Comparison of ENCODE assay signal across 13 cellular contexts in genomic region chr21:26041441-26042180, GRCh38.
DNase-seq lines count a peak whose midpoint lies in the region; FAIRE-seq and TF ChIP-seq lines count a peak whose summit lies in the region.
"Had no signal": no experiment of that assay in that cellular context is flagged by ENCODE, and none has a peak within 500 bp of the region (broad histone marks: within the 10 kb centered on the region; RNA-seq: fewer than 3 reads in every experiment).

No MANE protein-coding gene starts in this region.

- H3K9me3 ChIP-seq in BE2C, result no peaks in the 10 kb centered on the region
- no peaks in the 10 kb centered on the region for H3K9me3 ChIP-seq in CD4-positive, alpha-beta memory T cell (ENCODE audit: control insufficient read depth in 1 of 2, low read length in 2 of 2)
- H3K9me3 ChIP-seq: SJCRH30 had no signal

- H3K36me3 Mint-ChIP-seq in mesothelial cell of epicardium, result peaks cover 33% of the 10 kb centered on the region
- peaks cover 4 to 11% of the 10 kb centered on the region in 2 donors for H3K36me3 Mint-ChIP-seq in CD4-positive, alpha-beta memory T cell

- intact Hi-C loops in CD4-positive, alpha-beta memory T cell (cut with micrococcal nuclease), result no loop called here

- TF ChIP-seq CTCF in BE2C (IDR thresholded peaks at IDR 0.05; ENCODE audit: low read depth, low read length) (no peak), bronchial epithelial cell (IDR thresholded peaks at IDR 0.05; ENCODE audit: insufficient read depth, low read length, severe bottlenecking) (no peak), mesothelial cell of epicardium (IDR thresholded peaks at IDR 0.05; ENCODE audit: unreplicated experiment) (no peak)

- H3K27me3 ChIP-seq in BE2C (no peaks in the 10 kb centered on the region), bronchial epithelial cell (ENCODE audit: control insufficient read depth, insufficient read depth, low read length) (no peaks in the 10 kb centered on the region)
- H3K27me3 ChIP-seq in CD4-positive, alpha-beta memory T cell (ENCODE audit: insufficient read depth, low read length), result no peaks in the 10 kb centered on the region
- H3K27me3 ChIP-seq: SJCRH30 had no signal

- POLR2A ChIA-PET in CD4-positive, alpha-beta memory T cell (lab: Charles Lee; ENCODE audit: partially characterized antibody), result no interaction called here

- CTCF ChIA-PET in CD4-positive, alpha-beta memory T cell (lab: Charles Lee; ENCODE audit: partially characterized antibody), result interaction anchor here (0.6 kb wide), 1 partner anchor 1138 kb away, joined by 3 read pairs; no protein-coding TSS in a partner anchor

- H3K4me1 Mint-ChIP-seq in mesothelial cell of epicardium, result peaks cover 6% of the 10 kb centered on the region
- H3K4me1 Mint-ChIP-seq in CD4-positive, alpha-beta memory T cell, result peaks cover 0 to 4% (median 3%) of the 10 kb centered on the region in 4 donors

- H3K36me3 ChIP-seq in BE2C, result peaks cover 19% of the 10 kb centered on the region
- H3K36me3 ChIP-seq in bronchial epithelial cell (ENCODE audit: control insufficient read depth, insufficient read depth, low read length), result peaks cover 1% of the 10 kb centered on the region
- H3K36me3 ChIP-seq in CD4-positive, alpha-beta memory T cell (ENCODE audit: insufficient read depth, low read length), result no peaks in the 10 kb centered on the region

- H3K27me3 Mint-ChIP-seq in mesothelial cell of epicardium (ENCODE audit: low read depth), result no peaks in the 10 kb centered on the region
- no peaks in the 10 kb centered on the region for H3K27me3 Mint-ChIP-seq in CD4-positive, alpha-beta memory T cell
- H3K27me3 Mint-ChIP-seq: naive thymus-derived CD4-positive, alpha-beta T cell; stimulated activated naive CD8-positive, alpha-beta T cell treated with anti-CD3 and anti-CD28 coated beads, Interleukin-15, amount 100 ng/mL, for 72 hours had no signal

- H3K27ac Mint-ChIP-seq in mesothelial cell of epicardium, result peak overlapping the region; percentile 30
- no peak overlapping the region for H3K27ac Mint-ChIP-seq in CD4-positive, alpha-beta memory T cell
- H3K27ac Mint-ChIP-seq: naive thymus-derived CD4-positive, alpha-beta T cell; stimulated activated naive CD8-positive, alpha-beta T cell treated with anti-CD3 and anti-CD28 coated beads, Interleukin-15, amount 100 ng/mL, for 72 hours had no signal

- DNase-seq in BE2C (peak; percentile 56), NCI-H1694 treated with DMSO at 0.1 percent for 48 hours (lab: John Stamatoyannopoulos, UW) (peak; percentile 48), bronchial epithelial cell (ENCODE audit: low read depth) (peak; percentile 38), mesothelial cell of epicardium (ENCODE audit: low spot score in 2 of 2, unreplicated experiment in 2 of 2) (no peak), HUDEP-2 (lab: John Stamatoyannopoulos, UW; ENCODE audit: unreplicated experiment in 76 of 76) (no peak)
- no peak for DNase-seq in activated naive CD4-positive, alpha-beta T cell treated with Interleukin-2 at 50 U/mL for 16 hours
- DNase-seq in CD4-positive, alpha-beta memory T cell, result no peak
- no peak for DNase-seq in activated CD4-positive, alpha-beta T cell treated with anti-CD3 and anti-CD28 coated beads, Interleukin-2, amount 50 U/mL, for 4 hours
- DNase-seq: activated CD4-positive, alpha-beta T cell treated with anti-CD3 and anti-CD28 coated beads for 48 hours; naive thymus-derived CD4-positive, alpha-beta T cell; NCI-H226; stimulated activated naive CD8-positive, alpha-beta T cell treated with anti-CD3 and anti-CD28 coated beads, Interleukin-15, amount 100 ng/mL, for 72 hours had no signal

- H3K27ac ChIP-seq in CD4-positive, alpha-beta memory T cell (ENCODE audit: low read depth, low read length), result no peak overlapping the region
- H3K27ac ChIP-seq: SJCRH30 had no signal

- H3K9me3 Mint-ChIP-seq in mesothelial cell of epicardium, result peaks cover 10% of the 10 kb centered on the region
- peaks cover 0 to 6% (median 0%) of the 10 kb centered on the region in 8 donors for H3K9me3 Mint-ChIP-seq in CD4-positive, alpha-beta memory T cell
- H3K9me3 Mint-ChIP-seq: stimulated activated naive CD8-positive, alpha-beta T cell treated with anti-CD3 and anti-CD28 coated beads, Interleukin-15, amount 100 ng/mL, for 72 hours had no signal

- no peak overlapping the region for H3K4me3 Mint-ChIP-seq in mesothelial cell of epicardium
- H3K4me3 Mint-ChIP-seq in CD4-positive, alpha-beta memory T cell, result no peak overlapping the region
- H3K4me3 Mint-ChIP-seq: naive thymus-derived CD4-positive, alpha-beta T cell; stimulated activated naive CD8-positive, alpha-beta T cell treated with anti-CD3 and anti-CD28 coated beads, Interleukin-15, amount 100 ng/mL, for 72 hours had no signal

- H3K4me3 ChIP-seq in BE2C (ENCODE audit: low read depth, low read length) (no peak overlapping the region), bronchial epithelial cell (ENCODE audit: low read depth, low read length) (no peak overlapping the region)
- no peak overlapping the region for H3K4me3 ChIP-seq in CD4-positive, alpha-beta memory T cell (ENCODE audit: low read length in 2 of 2)
- H3K4me3 ChIP-seq: SJCRH30 had no signal

- H3K4me1 ChIP-seq in BE2C, result peaks cover 17% of the 10 kb centered on the region
- H3K4me1 ChIP-seq in CD4-positive, alpha-beta memory T cell (ENCODE audit: insufficient read depth, low read length), result no peaks in the 10 kb centered on the region

- no peak for FAIRE-seq in bronchial epithelial cell (lab: Jason Lieb, UNC)

Comparison
In these comparisons a context has a peak if more than half of its experiments do, and no peak if none do; other contexts are left out.
1. DNase-seq: peak in BE2C (single experiment), NCI-H1694 treated with DMSO at 0.1 percent for 48 hours (single experiment) and bronchial epithelial cell (single experiment); none in mesothelial cell of epicardium (0 of 2), activated naive CD4-positive, alpha-beta T cell treated with Interleukin-2 at 50 U/mL for 16 hours (single experiment), HUDEP-2 (0 of 76), CD4-positive, alpha-beta memory T cell (0 of 5) and activated CD4-positive, alpha-beta T cell treated with anti-CD3 and anti-CD28 coated beads, Interleukin-2, amount 50 U/mL, for 4 hours (0 of 2).